1 cellular context compared by ENCODE assay signal in genomic region chr10:131774618-131775443, GRCh38.
TF ChIP-seq lines count a peak whose summit lies in the region.

No MANE protein-coding gene starts in this region.

TF ChIP-seq in H1, 55 proteins besides CTCF, POLR2A, EP300 and RAD21 (continued from another document):
- no peak for TF ChIP-seq FOSL1 (IDR thresholded peaks at IDR 0.05; ENCODE audit: insufficient read depth, low read depth, low read length)
- TF ChIP-seq MAX (IDR thresholded peaks at IDR 0.05), result no peak
- TF ChIP-seq EZH2 (IDR thresholded peaks at IDR 0.05; ENCODE audit: low read depth, low read length, severe bottlenecking), result no peak
- TF ChIP-seq TBP (IDR thresholded peaks at IDR 0.05; ENCODE audit: low read depth, low read length), result no peak
- TF ChIP-seq SIRT6 (IDR thresholded peaks at IDR 0.05; ENCODE audit: low read length), result no peak
- TF ChIP-seq YY1 (IDR thresholded peaks at IDR 0.05; ENCODE audit: low read depth, low read length), result no peak
- TF ChIP-seq ATF2 (IDR thresholded peaks at IDR 0.05; ENCODE audit: low read length), result no peak
- TF ChIP-seq SAP30 (IDR thresholded peaks at IDR 0.05; ENCODE audit: insufficient read depth, insufficient replicate concordance, low read length), result no peak
- no peak for TF ChIP-seq TCF12 (IDR thresholded peaks at IDR 0.05; ENCODE audit: low read depth, low read length)
- TF ChIP-seq POLR2AphosphoS5 (IDR thresholded peaks at IDR 0.05; ENCODE audit: low read depth, low read length), result no peak
- no peak for TF ChIP-seq CEBPB (IDR thresholded peaks at IDR 0.05; ENCODE audit: low read depth, low read length)
- TF ChIP-seq CHD2 (IDR thresholded peaks at IDR 0.05; ENCODE audit: low read length), result no peak
TF ChIP-seq in H1: peak in this region for 0.
